ENCODE assay signal across 13 cellular contexts in the genomic region with DNA sequence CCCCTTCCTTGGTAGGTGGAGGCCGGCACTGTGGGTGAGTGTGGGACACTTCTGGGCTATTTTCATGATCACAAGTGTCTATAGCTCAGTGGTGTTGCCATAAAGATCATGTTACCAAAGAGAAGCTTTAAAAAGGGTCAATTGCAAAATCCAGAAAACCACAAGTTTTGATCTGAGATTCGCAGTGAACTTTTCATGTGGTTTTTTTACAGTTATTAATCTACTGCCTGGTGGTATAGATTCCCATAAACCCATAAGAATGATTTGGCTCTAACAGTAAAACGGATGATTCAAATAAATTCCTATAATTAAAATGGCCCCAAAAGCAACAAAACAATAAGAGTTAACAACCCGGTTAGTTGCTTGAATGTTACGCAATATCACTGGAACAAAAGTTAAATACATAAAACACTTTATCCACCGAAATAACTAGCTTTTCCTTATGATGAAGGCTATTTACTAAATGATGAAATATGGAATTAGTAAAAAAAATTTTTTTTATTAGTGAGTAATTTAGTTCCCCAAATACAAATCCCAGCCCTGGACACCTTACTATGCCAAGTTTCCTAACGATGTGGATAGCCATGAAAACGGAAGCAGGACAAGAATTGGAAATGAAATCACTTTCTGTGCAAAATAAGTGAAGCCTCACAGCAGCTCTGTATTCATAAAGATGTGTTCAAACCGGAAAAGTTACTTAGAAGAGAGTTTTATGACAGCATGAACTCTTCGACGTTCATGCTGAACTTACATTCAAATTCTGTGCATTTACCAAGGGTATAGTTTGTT.
A peak's percentile ranks its signal among the peaks of the same experiment; 100 is the strongest.
DNase-seq lines count a peak whose midpoint lies in the region; ATAC-seq and TF ChIP-seq lines count a peak whose summit lies in the region.
"Had no signal": no experiment of that assay in that cellular context is flagged by ENCODE, and none has a peak within 500 bp of the region (broad histone marks: within the 10 kb centered on the region; RNA-seq: fewer than 3 reads in every experiment).

No MANE protein-coding gene starts in this region.

- no peaks in the 10 kb centered on the region for H3K27me3 ChIP-seq in CD4-positive, alpha-beta T cell (ENCODE audit: control insufficient read depth, insufficient read depth, low read length)

- H3K27me3 Mint-ChIP-seq in CD14-positive monocyte (ENCODE audit: low read depth in 3 of 3), result peaks cover 3 to 5% (median 5%) of the 10 kb centered on the region in 3 donors
- no peaks in the 10 kb centered on the region for H3K27me3 Mint-ChIP-seq in nephron progenitor cell (ENCODE audit: low read depth, poor library complexity)
- peaks cover 9% of the 10 kb centered on the region for H3K27me3 Mint-ChIP-seq in CD4-positive, alpha-beta T cell

- POLR2A ChIA-PET in CD4-positive, alpha-beta T cell (lab: Charles Lee), result no interaction called here

- H3K4me3 Mint-ChIP-seq in CD14-positive monocyte (peak overlapping the region in 1 of 2 donors; percentile 57), nephron progenitor cell (peak overlapping the region; percentile 72)
- no peak overlapping the region for H3K4me3 Mint-ChIP-seq in CD4-positive, alpha-beta T cell
- H3K4me3 Mint-ChIP-seq: activated T-cell treated with anti-CD3 and anti-CD28 coated beads, Interleukin-2, amount 50 U/mL, for 4 hours had no signal

- H3K4me1 Mint-ChIP-seq in CD14-positive monocyte, result peaks cover 45% of the 10 kb centered on the region
- peaks cover 77% of the 10 kb centered on the region for H3K4me1 Mint-ChIP-seq in nephron progenitor cell
- H3K4me1 Mint-ChIP-seq in CD4-positive, alpha-beta T cell (ENCODE audit: low read depth), result no peaks in the 10 kb centered on the region

- CTCF ChIA-PET in CD4-positive, alpha-beta T cell (lab: Charles Lee), result no interaction called here

- ATAC-seq in CD4-positive, alpha-beta T cell (ENCODE audit: poor library complexity), result no peak
- no peak for ATAC-seq in HG02571 (IDR thresholded peaks at IDR 0.05; ENCODE audit: unreplicated experiment)
- ATAC-seq: activated T-cell treated with anti-CD3 and anti-CD28 coated beads, Interleukin-2, amount 50 U/mL, for 4 hours had no signal

- DNase-seq in CD14-positive monocyte (ENCODE audit: low spot score), result no peak
- DNase-seq in LoVo (ENCODE audit: low spot score), result peak; percentile 26
- peak; percentile 15 to 54 for DNase-seq in dermis microvascular lymphatic vessel endothelial cell (ENCODE audit: low read depth in 2 of 2)
- no peak for DNase-seq in nephron progenitor cell
- no peak for DNase-seq in CD4-positive, alpha-beta T cell
- no peak for DNase-seq in stimulated activated CD8-positive, alpha-beta memory T cell treated with anti-CD3 and anti-CD28 coated beads, Interleukin-4, amount 100 ng/mL, for 48 hours
- DNase-seq in NCI-H1105 treated with DMSO at 0.1 percent for 48 hours (lab: John Stamatoyannopoulos, UW), result no peak
- DNase-seq: activated T-cell treated with anti-CD3 and anti-CD28 coated beads, Interleukin-2, amount 50 U/mL, for 4 hours; Caco-2; NCI-H1048; NK-92 treated with Interleukin-12 subunit alpha and Interleukin-12 subunit beta, amount 100 ng/mL, for 24 hours; stimulated activated CD4-positive, alpha-beta T cell treated with anti-CD3 and anti-CD28 coated beads, Interleukin-4, amount 100 ng/mL, for 4 hours had no signal

- peak overlapping the region; percentile 51 to 92 (median 82) for H3K27ac Mint-ChIP-seq in CD14-positive monocyte
- H3K27ac Mint-ChIP-seq in nephron progenitor cell, result peak overlapping the region; percentile 99
- no peak overlapping the region for H3K27ac Mint-ChIP-seq in CD4-positive, alpha-beta T cell

- H3K36me3 Mint-ChIP-seq in CD14-positive monocyte (peaks cover 4 to 5% of the 10 kb centered on the region in 2 donors), nephron progenitor cell (ENCODE audit: low read depth) (peaks cover 27% of the 10 kb centered on the region)
- H3K36me3 Mint-ChIP-seq in CD4-positive, alpha-beta T cell (ENCODE audit: low read depth), result no peaks in the 10 kb centered on the region

- TF ChIP-seq CTCF in CD14-positive monocyte (IDR thresholded peaks at IDR 0.05) (no peak), nephron progenitor cell (IDR thresholded peaks at IDR 0.05) (no peak)
- TF ChIP-seq CTCF in CD4-positive, alpha-beta T cell (IDR thresholded peaks at IDR 0.05), result no peak

- H3K9me3 Mint-ChIP-seq in CD14-positive monocyte, result peaks cover 0 to 2% (median 0%) of the 10 kb centered on the region in 7 donors
- no peaks in the 10 kb centered on the region for H3K9me3 Mint-ChIP-seq in nephron progenitor cell
- H3K9me3 Mint-ChIP-seq in CD4-positive, alpha-beta T cell, result no peaks in the 10 kb centered on the region
- H3K9me3 Mint-ChIP-seq: activated T-cell treated with anti-CD3 and anti-CD28 coated beads, Interleukin-2, amount 50 U/mL, for 4 hours had no signal

- no peak overlapping the region for H3K27ac ChIP-seq in CD4-positive, alpha-beta T cell (ENCODE audit: low read depth, low read length)

- no peaks in the 10 kb centered on the region for H3K9me3 ChIP-seq in CD4-positive, alpha-beta T cell (ENCODE audit: control insufficient read depth, low read length)
- H3K9me3 ChIP-seq: Caco-2 had no signal

- intact Hi-C loops in CD14-positive monocyte (cut with micrococcal nuclease), result loop anchor here in 1 of 2 donors (5.0 kb wide), 1 partner anchor 34 kb away; no protein-coding TSS in a partner anchor
- intact Hi-C loops in CD4-positive, alpha-beta T cell (cut with DNase I, micrococcal nuclease), result no loop called here

Comparison
In these comparisons a context has a peak if more than half of its experiments do, and no peak if none do; other contexts are left out.
1. DNase-seq: peak in LoVo (single experiment) and dermis microvascular lymphatic vessel endothelial cell (2 of 2); none in CD14-positive monocyte (single experiment), nephron progenitor cell (single experiment), CD4-positive, alpha-beta T cell (0 of 10), stimulated activated CD8-positive, alpha-beta memory T cell treated with anti-CD3 and anti-CD28 coated beads, Interleukin-4, amount 100 ng/mL, for 48 hours (single experiment) and NCI-H1105 treated with DMSO at 0.1 percent for 48 hours (single experiment).